In genomic region chr5:112776301-112776856, GRCh38 we compare ENCODE assay signal across 19 cellular contexts. TPM values are rescaled to one million over a fixed set of nuclear protein-coding genes. Genes with fewer than 3 reads are reported as not detected.
DNase-seq lines count a peak whose midpoint lies in the region; ATAC-seq and TF ChIP-seq lines count a peak whose summit lies in the region.
"Had no signal": no experiment of that assay in that cellular context is flagged by ENCODE, and none has a peak within 500 bp of the region (broad histone marks: within the 10 kb centered on the region; RNA-seq: fewer than 3 reads in every experiment).

No MANE protein-coding gene starts in this region.

- DNase-seq in MCF 10A (ENCODE audit: unreplicated experiment) (peak; percentile 52), breast epithelium (ENCODE audit: low spot score in 2 of 2) (no peak), fibroblast of peridontal ligament (ENCODE audit: extremely low read depth) (peak; percentile 97), SIG-M5 (lab: John Stamatoyannopoulos, UW) (no peak), LoVo (ENCODE audit: low spot score) (no peak), inferior parietal cortex (ENCODE audit: extremely low spot score) (no peak)
- DNase-seq: 8988T; activated naive CD4-positive, alpha-beta T cell treated with anti-CD3 and anti-CD28 coated beads, Interleukin-2, amount 10 ng/mL, durations not matched to agents 7 days and 5 days; DMS 273 treated with DMSO at 0.1 percent for 48 hours; lower lobe of right lung; right cardiac atrium; stimulated activated CD4-positive, alpha-beta T cell treated with anti-CD3 and anti-CD28 coated beads, Interleukin-4, amount 100 ng/mL, for 24 hours had no signal

- POLR2A ChIA-PET in MCF 10A (lab: Yijun Ruan, JAX), result interaction anchor here (0.6 to 1.6 kb wide), 2 partner anchors 84 to 296 kb away, joined by 3 to 4 read pairs; partner anchors contain the start of gene SRP19

- TF ChIP-seq POLR2A in breast epithelium (IDR thresholded peaks at IDR 0.05), result no peak

- H3K27me3 Mint-ChIP-seq in MCF 10A (ENCODE audit: insufficient read depth, unreplicated experiment), result no peaks in the 10 kb centered on the region
- H3K27me3 Mint-ChIP-seq: activated naive CD4-positive, alpha-beta T cell treated with anti-CD3 and anti-CD28 coated beads, Interleukin-2, amount 10 ng/mL, durations not matched to agents 7 days and 5 days; type B pancreatic cell had no signal

- H3K9me3 Mint-ChIP-seq in MCF 10A (ENCODE audit: unreplicated experiment), result no peaks in the 10 kb centered on the region
- H3K9me3 Mint-ChIP-seq: activated naive CD4-positive, alpha-beta T cell treated with anti-CD3 and anti-CD28 coated beads, Interleukin-2, amount 10 ng/mL, durations not matched to agents 7 days and 5 days; nephron; type B pancreatic cell had no signal

- no peaks in the 10 kb centered on the region for H3K9me3 ChIP-seq in breast epithelium
- H3K9me3 ChIP-seq: lower lobe of right lung had no signal

- no peaks in the 10 kb centered on the region for H3K36me3 ChIP-seq in breast epithelium

- peak; percentile 34; the same call in 1 of the 3 replicates for ATAC-seq in SK-N-SH treated with all-trans-retinoic acid at 6 μM for 48 hours
- no peak for ATAC-seq in GM18867 (IDR thresholded peaks at IDR 0.05; ENCODE audit: unreplicated experiment)
- ATAC-seq: HCT116, lower lobe of right lung, right cardiac atrium had no signal

- CTCF ChIA-PET in MCF 10A (lab: Yijun Ruan, JAX), result interaction anchor here (0.6 kb wide), 1 partner anchor 84 kb away, joined by 3 read pairs; the partner anchor contains the start of gene SRP19

- H3K27me3 ChIP-seq in breast epithelium, result no peaks in the 10 kb centered on the region

- H3K36me3 Mint-ChIP-seq in MCF 10A (ENCODE audit: insufficient read depth, unreplicated experiment), result peaks cover 38% of the 10 kb centered on the region

- no peak overlapping the region for H3K27ac ChIP-seq in breast epithelium
- H3K27ac ChIP-seq: KMS-11, lower lobe of right lung, VCaP had no signal

- H3K4me1 ChIP-seq in breast epithelium, result no peaks in the 10 kb centered on the region
- H3K4me1 ChIP-seq: lower lobe of right lung had no signal

- no peak overlapping the region for H3K4me3 ChIP-seq in breast epithelium
- H3K4me3 ChIP-seq: lower lobe of right lung had no signal

- no peak for TF ChIP-seq CTCF in MCF 10A (IDR thresholded peaks at IDR 0.05; ENCODE audit: unreplicated experiment)
- TF ChIP-seq CTCF in breast epithelium (IDR thresholded peaks at IDR 0.05), result no peak

- H3K27ac Mint-ChIP-seq in MCF 10A (ENCODE audit: low read depth, unreplicated experiment), result no peak overlapping the region
- H3K27ac Mint-ChIP-seq: activated naive CD4-positive, alpha-beta T cell treated with anti-CD3 and anti-CD28 coated beads, Interleukin-2, amount 10 ng/mL, durations not matched to agents 7 days and 5 days; nephron; type B pancreatic cell had no signal

- no TSS peak for BruUV-seq in MCF 10A (replicated peaks; lab: Mats Ljungman, UMichigan)

- intact Hi-C loops in MCF 10A (cut with micrococcal nuclease), result no loop called here
- intact Hi-C loops in breast epithelium (cut with DNase I; ENCODE audit: low total_unique reads), result no loop called here

- H3K4me3 Mint-ChIP-seq in MCF 10A (ENCODE audit: unreplicated experiment), result no peak overlapping the region
- H3K4me3 Mint-ChIP-seq: activated naive CD4-positive, alpha-beta T cell treated with anti-CD3 and anti-CD28 coated beads, Interleukin-2, amount 10 ng/mL, durations not matched to agents 7 days and 5 days; nephron; type B pancreatic cell had no signal

- peaks cover 12% of the 10 kb centered on the region for H3K4me1 Mint-ChIP-seq in MCF 10A (ENCODE audit: insufficient read depth, unreplicated experiment)
- H3K4me1 Mint-ChIP-seq: activated naive CD4-positive, alpha-beta T cell treated with anti-CD3 and anti-CD28 coated beads, Interleukin-2, amount 10 ng/mL, durations not matched to agents 7 days and 5 days; nephron had no signal

TF ChIP-seq in SK-N-SH treated with all-trans-retinoic acid at 6 μM for 48 hours, 23 proteins besides CTCF, POLR2A, EP300 and RAD21:
- TF ChIP-seq ISL1 (CRISPR knock-in tag; IDR thresholded peaks at IDR 0.05), result no peak; the same call in 1 of the 2 replicates
- TF ChIP-seq SNAI2 (CRISPR knock-in tag; IDR thresholded peaks at IDR 0.05), result no peak
- 0 out of 2 replicates have a peak, but pooled peaks have one; percentile 51 for TF ChIP-seq ZFP3 (CRISPR knock-in tag; IDR thresholded peaks at IDR 0.05)

RNA-seq across cellular contexts. Expression of gene APC, which starts 38.7 kb away (rescaled TPM):
- total RNA-seq in MCF 10A (2022) (24.9 and 31.8 TPM in 2 replicates), breast epithelium (10 to 100 TPM; 51.5 to 73.9 (median 65.1) TPM)

Comparison
In these comparisons a context has a peak if more than half of its experiments do, and no peak if none do; other contexts are left out.
1. DNase-seq: peak in MCF 10A (single experiment) and fibroblast of peridontal ligament (single experiment); none in breast epithelium (0 of 2), SIG-M5 (single experiment), LoVo (single experiment) and inferior parietal cortex (single experiment).